Comparison of ENCODE assay signal across 22 cellular contexts in the genomic region with DNA sequence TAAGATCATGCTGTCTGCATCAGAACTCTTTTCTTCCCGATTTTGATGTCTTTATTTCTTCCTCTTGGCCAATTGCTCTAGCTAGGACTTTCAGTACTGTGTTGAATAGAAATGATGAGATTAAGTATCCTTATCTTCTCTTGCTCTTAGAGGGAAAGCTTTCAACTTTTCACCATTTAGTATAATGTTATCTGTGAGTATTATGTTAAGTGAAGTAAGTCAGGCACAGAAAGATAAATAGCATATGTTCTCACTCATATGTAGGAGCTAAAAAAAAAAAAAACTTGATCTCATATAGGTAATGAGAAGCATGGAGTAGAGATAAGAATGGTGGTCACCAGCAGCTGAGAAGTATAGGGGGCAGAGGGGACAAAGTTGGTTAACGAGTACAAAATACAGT.
"Had no signal": no experiment of that assay in that cellular context is flagged by ENCODE, and none has a peak within 500 bp of the region (broad histone marks: within the 10 kb centered on the region; RNA-seq: fewer than 3 reads in every experiment).

No MANE protein-coding gene starts in this region.

- H3K4me1 ChIP-seq: esophagus muscularis mucosa, foreskin keratinocyte, gastroesophageal sphincter, heart left ventricle, left ventricle myocardium inferior, lower lobe of right lung had no signal

- H3K4me3 ChIP-seq: coronary artery, dorsolateral prefrontal cortex, esophagus muscularis mucosa, gastroesophageal sphincter, heart left ventricle, hepatocyte, left ventricle myocardium inferior, lower lobe of right lung had no signal

- DNase-seq: dermis blood vessel endothelial cell; dorsolateral prefrontal cortex; effector CD4-positive, alpha-beta T cell; effector memory CD4-positive, alpha-beta T cell; foreskin keratinocyte; heart left ventricle; hypothalamus; immature natural killer cell; islet precursor cell; kidney; kidney glomerular epithelial cell; left colon; left ventricle myocardium inferior; lower lobe of right lung; mesenchymal stem cell; midbrain; naive thymus-derived CD4-positive, alpha-beta T cell had no signal

- H3K27ac ChIP-seq: coronary artery, dorsolateral prefrontal cortex, esophagus muscularis mucosa, foreskin keratinocyte, gastroesophageal sphincter, heart left ventricle, hepatocyte, left ventricle myocardium inferior, lower lobe of right lung had no signal

- H3K27me3 ChIP-seq: esophagus muscularis mucosa, foreskin keratinocyte, gastroesophageal sphincter, heart left ventricle, hepatocyte had no signal

- H3K9me3 ChIP-seq: esophagus muscularis mucosa, gastroesophageal sphincter, heart left ventricle, left ventricle myocardium inferior, lower lobe of right lung had no signal

- H3K36me3 ChIP-seq: esophagus muscularis mucosa, gastroesophageal sphincter, heart left ventricle, left ventricle myocardium inferior, lower lobe of right lung had no signal

- ATAC-seq: foreskin keratinocyte; gastroesophageal sphincter; heart left ventricle; left colon; left lobe of liver; lower lobe of right lung; naive thymus-derived CD4-positive, alpha-beta T cell had no signal
